Comparison of ENCODE assay signal across 20 cellular contexts in the genomic region with DNA sequence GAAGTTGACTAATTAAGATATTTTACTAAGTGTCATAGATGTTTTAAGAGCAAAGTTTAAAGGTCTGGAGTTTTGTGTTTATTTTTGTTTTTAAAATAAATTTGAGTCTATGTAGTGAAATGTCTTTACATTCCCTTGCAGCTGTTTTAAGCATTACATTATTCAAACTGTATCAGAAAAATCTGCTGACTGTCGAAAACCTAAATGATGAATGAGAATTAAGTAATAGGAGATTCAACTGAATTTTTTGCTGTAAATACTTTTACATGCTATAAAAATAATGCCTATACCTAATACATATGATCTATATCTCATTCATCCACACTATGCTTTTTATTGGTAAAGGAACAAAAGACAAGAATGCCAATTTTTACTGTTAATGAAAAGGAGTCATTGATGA.
DNase-seq lines count a peak whose midpoint lies in the region; ATAC-seq, FAIRE-seq and TF ChIP-seq lines count a peak whose summit lies in the region.
"Had no signal": no experiment of that assay in that cellular context is flagged by ENCODE, and none has a peak within 500 bp of the region (broad histone marks: within the 10 kb centered on the region; RNA-seq: fewer than 3 reads in every experiment).

No MANE protein-coding gene starts in this region.

- H2BK15ac ChIP-seq in IMR-90 (ENCODE audit: low read depth, low read length) (no peak overlapping the region), H1 (ENCODE audit: low read length) (no peak overlapping the region)

- DNase-seq in A549 (ENCODE audit: low read depth in 1 of 2, low spot score in 1 of 2) (no peak), IMR-90 (no peak), H1 (ENCODE audit: low read depth in 1 of 2, low spot score in 2 of 2) (no peak)
- DNase-seq in activated naive CD8-positive, alpha-beta T cell treated with anti-CD3 and anti-CD28 coated beads, Interleukin-2, amount 50 U/mL, for 24 hours: no peak
- DNase-seq: 8988T; AML-193; Caco-2; Calu3; CD4-positive, alpha-beta T cell; CD8-positive, alpha-beta T cell; DMS79 treated with DMSO at 0.1 percent for 48 hours; GF-D8 had no signal

- no TSS peak for BruUV-seq in IMR-90 (replicated peaks; lab: Mats Ljungman, UMichigan)

- H3K79me1 ChIP-seq in IMR-90 (ENCODE audit: low read depth in 1 of 2, low read length in 2 of 2) (peaks cover 0 to 14% of the 10 kb centered on the region in 2 experiments; a peak in 3 of 4 replicates), H1 (ENCODE audit: low read depth, low read length) (no peaks in the 10 kb centered on the region)

- TF ChIP-seq EP300 in A549 (IDR thresholded peaks at IDR 0.05) (no peak), H1 (IDR thresholded peaks at IDR 0.05; ENCODE audit: borderline replicate concordance in 1 of 2, low read depth in 2 of 2, low read length in 2 of 2) (no peak)

- H4K5ac ChIP-seq in IMR-90 (ENCODE audit: low read depth, low read length) (no peak overlapping the region), H1 (ENCODE audit: insufficient read length, low read depth, low read length) (no peak overlapping the region)

- H3K4me1 ChIP-seq in A549 (no peaks in the 10 kb centered on the region), IMR-90 (ENCODE audit: control insufficient read depth, insufficient read depth, low read length) (no peaks in the 10 kb centered on the region), H1 (replicated peaks in 1 of 4; ENCODE audit: control insufficient read depth in 3 of 4, insufficient read depth in 4 of 4, low read length in 3 of 4) (no peaks in the 10 kb centered on the region; a peak in 1 of 7 replicates)
- H3K4me1 ChIP-seq: BLaER1 treated with 17β-estradiol and CSF1 and Interleukin-3, amounts not matched to agents 10 nM and 100 nM; Caco-2 had no signal

- FAIRE-seq in A549 (lab: Jason Lieb, UNC) (no peak), H1 (lab: Jason Lieb, UNC) (no peak)
- FAIRE-seq: A204.1, D721Med, GM12891, GM19239 had no signal

- POLR2A ChIA-PET in A549 (lab: Yijun Ruan, JAX): no interaction called here
- POLR2A ChIA-PET in IMR-90 (lab: Charles Lee; ENCODE audit: unreplicated experiment): no interaction called here
- POLR2A ChIA-PET in H1 (lab: Charles Lee; ENCODE audit: partially characterized antibody): no interaction called here

- H2AFZ ChIP-seq in IMR-90 (replicated peaks; ENCODE audit: low read length, poor library complexity) (no peak overlapping the region), H1 (ENCODE audit: low read length) (no peak overlapping the region)

- H3K23ac ChIP-seq in IMR-90 (ENCODE audit: low read depth, low read length): no peak overlapping the region
- no peak overlapping the region for H3K23ac ChIP-seq in H1 (ENCODE audit: insufficient read length)

- no peak overlapping the region for H3K4me3 ChIP-seq in A549
- H3K4me3 ChIP-seq in IMR-90 (ENCODE audit: insufficient read depth, low read depth, low read length): no peak overlapping the region
- H3K4me3 ChIP-seq in H1 (ENCODE audit: extremely low read depth in 1 of 4, insufficient read depth in 2 of 4, low read depth in 3 of 4, low read length in 4 of 4): no peak overlapping the region
- H3K4me3 ChIP-seq: BLaER1 treated with 17β-estradiol and CSF1 and Interleukin-3, amounts not matched to agents 10 nM and 100 nM had no signal

- no peak for TF ChIP-seq CTCF in A549 (IDR thresholded peaks at IDR 0.05)
- no peak for TF ChIP-seq CTCF in IMR-90 (conservative IDR thresholded peaks at IDR 0.05; ENCODE audit: low read depth, low read length)
- no peak for TF ChIP-seq CTCF in H1 (IDR thresholded peaks at IDR 0.05; ENCODE audit: control extremely low read depth in 1 of 3, insufficient read depth in 1 of 3, low read depth in 1 of 3, low read length in 3 of 3)

- no peak overlapping the region for H2AK9ac ChIP-seq in IMR-90 (replicated peaks; ENCODE audit: low read depth, low read length, poor library complexity)

- no peaks in the 10 kb centered on the region for H3K36me3 Mint-ChIP-seq in activated naive CD8-positive, alpha-beta T cell treated with anti-CD3 and anti-CD28 coated beads, Interleukin-2, amount 50 U/mL, for 24 hours (ENCODE audit: low read depth)
- H3K36me3 Mint-ChIP-seq: CD8-positive, alpha-beta T cell had no signal

- H4K8ac ChIP-seq in IMR-90 (ENCODE audit: low read depth in 2 of 2, low read length in 2 of 2) (no peak overlapping the region), H1 (ENCODE audit: extremely low read depth, insufficient read depth, low read length) (no peak overlapping the region)

- H3K4me2 ChIP-seq in A549 (no peak overlapping the region), IMR-90 (ENCODE audit: low read depth, low read length) (no peak overlapping the region), H1 (ENCODE audit: insufficient read depth in 1 of 2, low read depth in 2 of 2, low read length in 2 of 2) (no peak overlapping the region)
- H3K4me2 ChIP-seq: BLaER1 treated with 17β-estradiol and CSF1 and Interleukin-3, amounts not matched to agents 10 nM and 100 nM had no signal

- ATAC-seq in A549 (no peak), IMR-90 (ENCODE audit: low read depth) (peak; percentile 29), HG02678 (IDR thresholded peaks at IDR 0.05; ENCODE audit: unreplicated experiment) (no peak)
- ATAC-seq in activated naive CD8-positive, alpha-beta T cell treated with anti-CD3 and anti-CD28 coated beads, Interleukin-2, amount 50 U/mL, for 24 hours: no peak
- ATAC-seq: CD8-positive, alpha-beta T cell had no signal

- in situ Hi-C loops in IMR-90 (cut with MboI; ENCODE audit: low sequenced_read_pairs): no loop called here

- H3K14ac ChIP-seq in IMR-90 (replicated peaks; ENCODE audit: low read depth, low read length) (no peak overlapping the region), H1 (ENCODE audit: insufficient read length) (no peak overlapping the region)

- no peaks in the 10 kb centered on the region for H3K9me3 ChIP-seq in A549
- no peaks in the 10 kb centered on the region for H3K9me3 ChIP-seq in IMR-90 (ENCODE audit: control insufficient read depth, insufficient read depth, low read length)
- no peaks in the 10 kb centered on the region for H3K9me3 ChIP-seq in H1 (ENCODE audit: insufficient read depth in 2 of 2, low read depth in 1 of 2, low read length in 1 of 2)
- H3K9me3 ChIP-seq: BLaER1 treated with 17β-estradiol and CSF1 and Interleukin-3, amounts not matched to agents 10 nM and 100 nM; Caco-2 had no signal

- TF ChIP-seq RAD21 in A549 (conservative IDR thresholded peaks at IDR 0.05 in 1 of 2, IDR thresholded peaks at IDR 0.05 in 1 of 2): no peak
- no peak for TF ChIP-seq RAD21 in IMR-90 (IDR thresholded peaks at IDR 0.05; ENCODE audit: low read length)
- no peak for TF ChIP-seq RAD21 in H1 (IDR thresholded peaks at IDR 0.05 in 1 of 2, conservative IDR thresholded peaks at IDR 0.05 in 1 of 2; ENCODE audit: low read depth in 2 of 2, low read length in 2 of 2)

- CTCF ChIA-PET in A549 (lab: Yijun Ruan, JAX) (no interaction called here), IMR-90 (lab: Yijun Ruan, JAX) (no interaction called here), H1 (lab: Charles Lee; ENCODE audit: partially characterized antibody) (no interaction called here)

- H2BK5ac ChIP-seq in IMR-90 (ENCODE audit: low read depth, low read length, poor library complexity, severe bottlenecking) (no peak overlapping the region), H1 (ENCODE audit: low read depth, low read length) (no peak overlapping the region)

- no peak overlapping the region for H3K4me3 Mint-ChIP-seq in activated naive CD8-positive, alpha-beta T cell treated with anti-CD3 and anti-CD28 coated beads, Interleukin-2, amount 50 U/mL, for 24 hours
- H3K4me3 Mint-ChIP-seq: B cell; CD4-positive, alpha-beta T cell; CD8-positive, alpha-beta T cell had no signal

- H3K27ac ChIP-seq in A549: no peak overlapping the region
- H3K27ac ChIP-seq in IMR-90 (ENCODE audit: insufficient read depth, low read length): no peak overlapping the region
- no peak overlapping the region for H3K27ac ChIP-seq in H1 (ENCODE audit: low read depth, low read length)
- H3K27ac ChIP-seq: BLaER1 treated with 17β-estradiol and CSF1 and Interleukin-3, amounts not matched to agents 10 nM and 100 nM; C4-2B had no signal

- H3K9me3 Mint-ChIP-seq in activated naive CD8-positive, alpha-beta T cell treated with anti-CD3 and anti-CD28 coated beads, Interleukin-2, amount 50 U/mL, for 24 hours: no peaks in the 10 kb centered on the region
- H3K9me3 Mint-ChIP-seq: CD4-positive, alpha-beta T cell; CD8-positive, alpha-beta T cell had no signal

- H3K9ac ChIP-seq in IMR-90 (ENCODE audit: low read depth, low read length): no peak overlapping the region
- H3K9ac ChIP-seq in H1 (replicated peaks in 1 of 4; ENCODE audit: extremely low read depth in 1 of 4, low read depth in 3 of 4, low read length in 3 of 4): no peak overlapping the region
- H3K9ac ChIP-seq: BLaER1 treated with 17β-estradiol and CSF1 and Interleukin-3, amounts not matched to agents 10 nM and 100 nM had no signal

- H3K9me1 ChIP-seq in IMR-90 (ENCODE audit: insufficient read depth, low read length): peaks cover 2% of the 10 kb centered on the region; the same call in 1 of the 2 replicates

- H3K4me1 Mint-ChIP-seq in activated naive CD8-positive, alpha-beta T cell treated with anti-CD3 and anti-CD28 coated beads, Interleukin-2, amount 50 U/mL, for 24 hours: no peaks in the 10 kb centered on the region
- H3K4me1 Mint-ChIP-seq: B cell had no signal

- intact Hi-C loops in IMR-90 (cut with micrococcal nuclease): no loop called here

- H4K20me1 ChIP-seq in IMR-90 (ENCODE audit: insufficient read depth, low read length) (no peaks in the 10 kb centered on the region), H1 (replicated peaks in 1 of 2; ENCODE audit: control insufficient read depth in 1 of 2, insufficient read depth in 2 of 2, low read length in 2 of 2) (no peaks in the 10 kb centered on the region)
- H4K20me1 ChIP-seq: BLaER1 treated with 17β-estradiol and CSF1 and Interleukin-3, amounts not matched to agents 10 nM and 100 nM had no signal

- no peaks in the 10 kb centered on the region for H3K79me2 ChIP-seq in H1 (ENCODE audit: control insufficient read depth in 1 of 2, insufficient read depth in 2 of 2, low read length in 2 of 2)

- dilution Hi-C loops in IMR-90 (cut with HindIII; ENCODE audit: low sequenced_read_pairs, unreplicated experiment): no loop called here

- H2AK5ac ChIP-seq in IMR-90 (ENCODE audit: low read depth, low read length) (no peak overlapping the region), H1 (ENCODE audit: low read depth, low read length) (no peak overlapping the region)

- H3K18ac ChIP-seq in IMR-90 (ENCODE audit: low read depth, low read length) (no peak overlapping the region), H1 (ENCODE audit: extremely low read depth, low read length) (no peak overlapping the region)

- H4K91ac ChIP-seq in IMR-90 (ENCODE audit: insufficient read depth, low read depth, low read length): no peak overlapping the region
- H4K91ac ChIP-seq in H1 (replicated peaks; ENCODE audit: insufficient read length, low read length): no peak overlapping the region

- H2BK20ac ChIP-seq in IMR-90 (ENCODE audit: low read depth, low read length): no peak overlapping the region
- no peak overlapping the region for H2BK20ac ChIP-seq in H1 (ENCODE audit: low read length)

- H2BK120ac ChIP-seq in IMR-90 (ENCODE audit: low read depth, low read length) (no peak overlapping the region), H1 (replicated peaks; ENCODE audit: low read depth, low read length) (no peak overlapping the region)

- TF ChIP-seq POLR2A in A549 (IDR thresholded peaks at IDR 0.05; ENCODE audit: low read length): no peak
- no peak for TF ChIP-seq POLR2A in IMR-90 (IDR thresholded peaks at IDR 0.05; ENCODE audit: low read depth, low read length)
- no peak for TF ChIP-seq POLR2A in H1 (IDR thresholded peaks at IDR 0.05; ENCODE audit: control extremely low read depth in 1 of 2, low read depth in 2 of 2, low read length in 2 of 2)

- no peak overlapping the region for H3K27ac Mint-ChIP-seq in activated naive CD8-positive, alpha-beta T cell treated with anti-CD3 and anti-CD28 coated beads, Interleukin-2, amount 50 U/mL, for 24 hours
- H3K27ac Mint-ChIP-seq: B cell; CD4-positive, alpha-beta T cell; CD8-positive, alpha-beta T cell had no signal

- no peaks in the 10 kb centered on the region for H3K23me2 ChIP-seq in H1 (ENCODE audit: low read depth, low read length)

- WGBS in A549 (ENCODE audit: missing lambda C conversion rate): 2% methylated on average over 1 of the region's 1 CpG
- no CpG with 5 or more reads among the region's 1 CpG for WGBS in IMR-90 (ENCODE audit: extremely low coverage in 2 of 2, insufficient read length in 1 of 2), 2 experiments
- 35% methylated on average over 1 of the region's 1 CpG; no CpG with 5 or more reads in 1 of the 2 experiments for WGBS in H1 (ENCODE audit: extremely low coverage in 1 of 2, insufficient coverage in 1 of 2, insufficient read length in 1 of 2, insufficient replicate concordance in 2 of 2, low coverage in 1 of 2, low lambda C conversion rate in 2 of 2, missing lambda C conversion rate in 1 of 2), 2 experiments

- no peaks in the 10 kb centered on the region for H3K36me3 ChIP-seq in IMR-90 (ENCODE audit: control insufficient read depth, insufficient read depth, low read length)
- H3K36me3 ChIP-seq in H1 (ENCODE audit: control insufficient read depth in 2 of 4, insufficient read depth in 4 of 4, low read length in 3 of 4): no peaks in the 10 kb centered on the region
- H3K36me3 ChIP-seq: BLaER1 treated with 17β-estradiol and CSF1 and Interleukin-3, amounts not matched to agents 10 nM and 100 nM had no signal

- H3K27me3 ChIP-seq in IMR-90 (ENCODE audit: control insufficient read depth, insufficient read depth, low read length): no peaks in the 10 kb centered on the region
- H3K27me3 ChIP-seq in H1 (replicated peaks in 1 of 4; ENCODE audit: control insufficient read depth in 3 of 4, extremely low read depth in 1 of 4, insufficient read depth in 3 of 4, low read length in 3 of 4): no peaks in the 10 kb centered on the region
- H3K27me3 ChIP-seq: BLaER1 treated with 17β-estradiol and CSF1 and Interleukin-3, amounts not matched to agents 10 nM and 100 nM had no signal

- H2BK12ac ChIP-seq in H1 (ENCODE audit: low read depth, low read length): no peak overlapping the region

- peaks cover 1% of the 10 kb centered on the region for H3K27me3 Mint-ChIP-seq in activated naive CD8-positive, alpha-beta T cell treated with anti-CD3 and anti-CD28 coated beads, Interleukin-2, amount 50 U/mL, for 24 hours
- H3K27me3 Mint-ChIP-seq: B cell; CD4-positive, alpha-beta T cell had no signal

- H3K4ac ChIP-seq in IMR-90 (ENCODE audit: low read depth, low read length) (no peak overlapping the region), H1 (replicated peaks; ENCODE audit: insufficient read length, low read depth, low read length) (no peak overlapping the region)

- H3K56ac ChIP-seq in IMR-90 (ENCODE audit: extremely low read depth, insufficient read depth, low read length): no peak overlapping the region
- H3K56ac ChIP-seq in H1 (replicated peaks; ENCODE audit: insufficient read length, low read depth, low read length): no peak overlapping the region
